Comparison of ENCODE assay signal across 1 cellular context in genomic region chr13:97478247-97478646, GRCh38.
TF ChIP-seq lines count a peak whose summit lies in the region.

No MANE protein-coding gene starts in this region.

TF ChIP-seq in GM23338, 12 proteins besides CTCF, POLR2A, EP300 and RAD21 (continued from another document):
- TF ChIP-seq ZNF462 (CRISPR knock-in tag; IDR thresholded peaks at IDR 0.05) (no peak), ETS1 (IDR thresholded peaks at IDR 0.05) (no peak), REST (IDR thresholded peaks at IDR 0.05; ENCODE audit: unreplicated experiment) (no peak)
